Comparison of ENCODE assay signal across 7 cellular contexts in the genomic region with DNA sequence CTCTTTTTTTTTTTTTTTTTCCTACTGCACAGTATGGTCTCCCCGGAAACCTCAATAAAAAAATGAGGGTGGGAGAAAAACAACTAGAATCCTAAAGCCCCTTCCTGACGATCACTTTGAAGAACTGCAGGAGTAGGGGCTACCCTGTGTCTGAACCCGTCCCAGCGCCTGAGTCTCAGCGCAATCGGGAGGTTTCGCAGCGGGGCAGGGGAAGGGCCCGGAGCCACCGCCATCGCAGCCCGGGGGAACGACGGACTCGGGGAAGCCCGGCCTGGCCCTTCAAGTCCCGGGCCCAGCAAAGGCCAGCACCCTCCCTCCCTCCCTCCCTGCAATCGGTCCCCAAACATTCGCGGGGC. TPM values are rescaled to one million over a fixed set of nuclear protein-coding genes. Genes with fewer than 3 reads are reported as not detected.
DNase-seq lines count a peak whose midpoint lies in the region; ATAC-seq and TF ChIP-seq lines count a peak whose summit lies in the region.

No MANE protein-coding gene starts in this region.

- H3K27ac ChIP-seq in Karpas-422 (ENCODE audit: low read length) (peak overlapping the region; percentile 46; the same call in 1 of the 2 replicates), left lung (peak overlapping the region; percentile 90 to 97), thymus (ENCODE audit: low read depth) (peak overlapping the region; percentile 87)

- no peak for TF ChIP-seq CTCF in GM12865 (IDR thresholded peaks at IDR 0.05; ENCODE audit: insufficient read depth, low read depth, low read length, missing control alignments)
- no peak for TF ChIP-seq CTCF in cardiac fibroblast (IDR thresholded peaks at IDR 0.05; ENCODE audit: low read depth, low read length)
- TF ChIP-seq CTCF in left lung (IDR thresholded peaks at IDR 0.05), result no peak

- peak overlapping the region; percentile 88 for H3K4me2 ChIP-seq in Karpas-422 (ENCODE audit: low read depth, low read length, poor library complexity, severe bottlenecking)

- DNase-seq in GM12865 (ENCODE audit: low read depth) (no peak), Karpas-422 (peak; percentile 62), cardiac fibroblast (ENCODE audit: low read depth in 2 of 2) (peak in 1 of 2 donors; percentile 14), left lung (no peak), NCI-H146 treated with DMSO at 0.1 percent for 48 hours (lab: John Stamatoyannopoulos, UW; ENCODE audit: unreplicated experiment) (no peak)

- intact Hi-C loops in left lung (cut with DNase I), result no loop called here

- H3K27me3 ChIP-seq in Karpas-422 (ENCODE audit: low read length), result no peaks in the 10 kb centered on the region
- H3K27me3 ChIP-seq in left lung, result no peaks in the 10 kb centered on the region
- no peaks in the 10 kb centered on the region for H3K27me3 ChIP-seq in thymus (ENCODE audit: control insufficient read depth, insufficient read depth)

- H3K9ac ChIP-seq in Karpas-422 (ENCODE audit: low read length), result peak overlapping the region; percentile 90

- no peak overlapping the region for H2AFZ ChIP-seq in Karpas-422 (ENCODE audit: low read length)

- ATAC-seq in GM21529 (IDR thresholded peaks at IDR 0.05; ENCODE audit: unreplicated experiment) (peak; percentile 18), left lung (peak; percentile 51)

- peaks cover 4% of the 10 kb centered on the region; the same call in 1 of the 2 replicates for H4K20me1 ChIP-seq in Karpas-422 (ENCODE audit: insufficient read depth, low read depth, low read length)

- no peaks in the 10 kb centered on the region for H3K9me2 ChIP-seq in Karpas-422 (replicated peaks; ENCODE audit: insufficient read depth, low read length)

- H3K9me3 ChIP-seq in Karpas-422 (ENCODE audit: low read length), result no peaks in the 10 kb centered on the region
- no peaks in the 10 kb centered on the region for H3K9me3 ChIP-seq in left lung
- H3K9me3 ChIP-seq in thymus (ENCODE audit: control insufficient read depth), result no peaks in the 10 kb centered on the region

- H3K36me3 ChIP-seq in Karpas-422 (ENCODE audit: insufficient read depth, low read length), result peaks cover 22% of the 10 kb centered on the region
- peaks cover 0 to 15% of the 10 kb centered on the region in 2 donors for H3K36me3 ChIP-seq in left lung
- peaks cover 9% of the 10 kb centered on the region for H3K36me3 ChIP-seq in thymus (ENCODE audit: control insufficient read depth, insufficient read depth)

- peaks cover 44% of the 10 kb centered on the region for H3K79me2 ChIP-seq in Karpas-422 (ENCODE audit: low read length)

- peaks cover 22% of the 10 kb centered on the region for H3K4me1 ChIP-seq in Karpas-422 (ENCODE audit: low read length)
- peaks cover 8 to 35% of the 10 kb centered on the region in 2 donors for H3K4me1 ChIP-seq in left lung
- H3K4me1 ChIP-seq in thymus (ENCODE audit: control insufficient read depth, insufficient read depth, low read length), result peaks cover 9% of the 10 kb centered on the region

- WGBS in thymus, result under 1% methylated on average over 20 of the region's 20 CpGs

- peak overlapping the region; percentile 78 for H3K4me3 ChIP-seq in GM12865 (ENCODE audit: low read depth, low read length)
- peak overlapping the region; percentile 73 for H3K4me3 ChIP-seq in Karpas-422 (ENCODE audit: low read length)
- peak overlapping the region; percentile 82 to 98 for H3K4me3 ChIP-seq in cardiac fibroblast (replicated peaks in 1 of 2; ENCODE audit: low read depth in 2 of 2, low read length in 2 of 2)
- H3K4me3 ChIP-seq in left lung, result peak overlapping the region; percentile 82 to 88
- peak overlapping the region; percentile 61 for H3K4me3 ChIP-seq in thymus (ENCODE audit: low read length)

RNA-seq across cellular contexts. Expression of gene NARS1, which starts 0.4 kb away (rescaled TPM):
- 125 and 143 TPM in 2 replicates for total RNA-seq in Karpas-422 (2014; rRNA removed; shearing (Covaris generic); ENCODE audit: low replicate concordance)
- 100 to 1,000 TPM in 1 of 2 donors, 10 to 100 TPM in 1; 87.0 to 124 TPM for total RNA-seq in left lung
- polyA plus RNA-seq in thymus, result 84.9 TPM

RNA-seq across cellular contexts. Expression of gene FECH, which starts 34.7 kb away (rescaled TPM):
- total RNA-seq in Karpas-422 (2014; rRNA removed; shearing (Covaris generic); ENCODE audit: low replicate concordance), result 18.8 and 30.4 TPM in 2 replicates
- 10 to 100 TPM; 18.7 to 27.9 TPM for total RNA-seq in left lung
- 11.1 TPM for polyA plus RNA-seq in thymus
